In genomic region chr19:14997981-14998380, GRCh38 we compare ENCODE assay signal across 34 cellular contexts.
"Had no signal": no experiment of that assay in that cellular context is flagged by ENCODE, and none has a peak within 500 bp of the region (broad histone marks: within the 10 kb centered on the region; RNA-seq: fewer than 3 reads in every experiment).

No MANE protein-coding gene starts in this region.

- H3K9ac ChIP-seq: KMS-11 had no signal

- H3K4me3 ChIP-seq: MG63 had no signal

- H3K9me3 ChIP-seq: MG63 had no signal

- H3K27ac ChIP-seq: KMS-11 had no signal

- DNase-seq: Karpas-422, Kasumi-1, MG63, MM.1S, MV-4-11, NCI-H1048, NCI-H1092, NCI-H1092 treated with DMSO at 0.1 percent for 48 hours, NCI-H1105, NCI-H1105 treated with DMSO at 0.1 percent for 48 hours, NCI-H1417, NCI-H1417 treated with DMSO at 0.1 percent for 48 hours, NCI-H1436, NCI-H1436 treated with DMSO at 0.1 percent for 48 hours, NCI-H146, NCI-H1694, NCI-H1694 treated with DMSO at 0.1 percent for 48 hours, NCI-H187, NCI-H187 treated with DMSO at 0.1 percent for 48 hours, NCI-H1930, NCI-H2029, NCI-H2029 treated with DMSO at 0.1 percent for 48 hours, NCI-H2081, NCI-H2081 treated with DMSO at 0.1 percent for 48 hours, NCI-H2107, NCI-H2171, NCI-H2171 treated with DMSO at 0.1 percent for 48 hours, NCI-H2227 treated with DMSO at 0.1 percent for 48 hours, NCI-H226, NCI-H345, NCI-H446, NCI-H446 treated with DMSO at 0.1 percent for 48 hours, NCI-H510A had no signal

- H3K4me2 ChIP-seq: KMS-11 had no signal

- H3K36me3 ChIP-seq: MG63 had no signal
